ENCODE assay signal across 26 cellular contexts in the genomic region with DNA sequence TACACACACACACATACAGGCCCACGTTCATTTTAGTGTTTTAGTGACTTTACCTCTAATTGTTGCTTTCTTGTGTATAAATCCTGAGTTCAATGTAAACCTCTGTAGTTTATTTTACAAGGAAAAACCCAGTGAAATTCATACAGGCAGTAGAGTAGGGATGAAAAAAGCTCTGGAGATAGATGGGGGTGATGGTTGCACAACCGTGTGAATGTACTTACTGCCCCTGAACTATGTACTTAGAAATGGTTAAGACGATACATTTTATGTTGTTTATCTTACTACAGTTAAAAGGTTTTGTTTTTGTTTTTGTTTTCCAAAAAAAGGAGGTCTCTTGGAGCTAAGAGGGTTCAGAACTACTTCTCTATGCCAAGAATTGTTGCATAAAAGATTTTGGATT. TPM values are rescaled to one million over a fixed set of nuclear protein-coding genes. Genes with fewer than 3 reads are reported as not detected.
DNase-seq lines count a peak whose midpoint lies in the region; ATAC-seq, FAIRE-seq and TF ChIP-seq lines count a peak whose summit lies in the region.
"Had no signal": no experiment of that assay in that cellular context is flagged by ENCODE, and none has a peak within 500 bp of the region (broad histone marks: within the 10 kb centered on the region; RNA-seq: fewer than 3 reads in every experiment).

No MANE protein-coding gene starts in this region.

- ATAC-seq in sciatic nerve: peak; percentile 55
- ATAC-seq: GM12878 had no signal

- peaks cover 0 to 9% (median 6%) of the 10 kb centered on the region in 5 donors for H3K4me1 ChIP-seq in subcutaneous abdominal adipose tissue (ENCODE audit: control insufficient read depth in 5 of 5, insufficient read depth in 5 of 5, low read length in 5 of 5)
- no peaks in the 10 kb centered on the region for H3K4me1 ChIP-seq in left ventricle myocardium inferior
- H3K4me1 ChIP-seq: BE2C had no signal

- no peak overlapping the region for H3K9ac ChIP-seq in subcutaneous abdominal adipose tissue (ENCODE audit: low read length in 5 of 5)
- H3K9ac ChIP-seq: BLaER1 had no signal

- H3K27ac ChIP-seq in subcutaneous abdominal adipose tissue (ENCODE audit: low read depth, low read length): peak overlapping the region; percentile 72
- no peak overlapping the region for H3K27ac ChIP-seq in left ventricle myocardium inferior (replicated peaks)
- H3K27ac ChIP-seq: BLaER1 had no signal

- H3K4me3 ChIP-seq in subcutaneous abdominal adipose tissue (ENCODE audit: low read depth in 1 of 5, low read length in 5 of 5) (no peak overlapping the region), left ventricle myocardium inferior (no peak overlapping the region)
- H3K4me3 ChIP-seq: BLaER1, GM12878 had no signal

- H3K36me3 ChIP-seq in subcutaneous abdominal adipose tissue (ENCODE audit: control insufficient read depth in 5 of 5, insufficient read depth in 5 of 5, low read length in 5 of 5) (peaks cover 28 to 89% (median 85%) of the 10 kb centered on the region in 5 donors), left ventricle myocardium inferior (peaks cover 78% of the 10 kb centered on the region)
- H3K36me3 ChIP-seq: BE2C had no signal

- peak; percentile 12 for FAIRE-seq in endometrium (lab: Jason Lieb, UNC)
- FAIRE-seq: A204.1, GM12878, GM12892, GM18507 had no signal

- TF ChIP-seq CTCF in left ventricle myocardium inferior (IDR thresholded peaks at IDR 0.05; ENCODE audit: borderline replicate concordance): no peak

- H3K9me3 ChIP-seq in subcutaneous abdominal adipose tissue (ENCODE audit: control insufficient read depth in 5 of 5, low read length in 5 of 5) (no peaks in the 10 kb centered on the region), left ventricle myocardium inferior (replicated peaks) (no peaks in the 10 kb centered on the region)
- H3K9me3 ChIP-seq: BE2C, BLaER1 had no signal

- intact Hi-C loops in sciatic nerve (cut with DNase I) (no loop called here), left ventricle myocardium inferior (cut with micrococcal nuclease) (no loop called here)

- DNase-seq in sciatic nerve (ENCODE audit: low spot score): no peak
- DNase-seq in SHP77 (lab: John Stamatoyannopoulos, UW): no peak
- DNase-seq in left ventricle myocardium inferior: no peak
- DNase-seq in NCI-H1694 (lab: John Stamatoyannopoulos, UW): no peak
- DNase-seq: 8988T; ACHN; BE2C; C1 segment of cervical spinal cord; CD4-positive, alpha-beta memory T cell; CD4-positive, CD25-positive, alpha-beta regulatory T cell; CD8-positive, alpha-beta memory T cell; COR-L47; DMS 273 treated with DMSO at 0.1 percent for 48 hours; DMS153; DMS53; DMS79; DND-41; EL; GDM1 had no signal

- H3K27me3 ChIP-seq in subcutaneous abdominal adipose tissue (ENCODE audit: control insufficient read depth in 5 of 5, insufficient read depth in 4 of 5, low read length in 5 of 5) (no peaks in the 10 kb centered on the region), left ventricle myocardium inferior (ENCODE audit: low read depth) (no peaks in the 10 kb centered on the region)
- H3K27me3 ChIP-seq: BE2C, BLaER1 had no signal

RNA-seq across cellular contexts. Expression of gene PRDM15, which starts 29.7 kb away (rescaled TPM):
- total RNA-seq in sciatic nerve: 10.0 TPM
- 2.9 TPM for total RNA-seq in left ventricle myocardium inferior

RNA-seq across cellular contexts. Expression of gene C2CD2, which starts 45.0 kb away (rescaled TPM):
- 60.9 TPM for total RNA-seq in sciatic nerve
- 5.9 TPM for total RNA-seq in left ventricle myocardium inferior
